ENCODE assay signal across 8 cellular contexts in the genomic region with DNA sequence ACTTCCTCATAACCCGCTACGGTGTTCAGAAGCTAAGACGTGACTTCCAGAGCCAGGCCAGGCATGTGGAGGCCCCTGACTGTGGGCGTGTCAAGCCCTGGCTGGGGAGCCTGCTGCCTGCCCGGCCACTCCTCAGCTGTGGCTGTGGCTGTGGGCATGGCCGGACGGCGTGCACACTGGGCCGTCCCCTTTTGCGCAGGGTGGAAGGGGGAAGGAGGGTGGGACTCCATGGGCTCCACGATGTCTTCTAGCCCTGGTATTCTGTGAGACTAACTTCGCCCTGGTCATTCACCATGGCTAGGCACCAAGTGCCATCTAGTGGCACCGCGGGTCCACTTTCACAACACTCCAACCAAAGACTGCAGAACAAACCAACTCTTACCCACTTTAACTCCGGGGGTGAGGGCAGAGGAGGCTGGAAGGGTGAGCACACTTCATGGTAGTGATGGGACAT.
DNase-seq lines count a peak whose midpoint lies in the region; ATAC-seq and TF ChIP-seq lines count a peak whose summit lies in the region.

No MANE protein-coding gene starts in this region.

- no peak for TF ChIP-seq POLR2A in sigmoid colon (IDR thresholded peaks at IDR 0.05)

- no peaks in the 10 kb centered on the region for H3K79me2 ChIP-seq in Loucy (ENCODE audit: insufficient read depth, low read length)

- H3K4me3 ChIP-seq in Loucy (ENCODE audit: low read length, poor library complexity, severe bottlenecking) (no peak overlapping the region), sigmoid colon (no peak overlapping the region)

- no peak overlapping the region for H3K4me2 ChIP-seq in Loucy (ENCODE audit: low read depth, low read length, poor library complexity, severe bottlenecking)

- no peak overlapping the region for H2AFZ ChIP-seq in Loucy (ENCODE audit: low read length)

- H3K4me1 ChIP-seq in Loucy (ENCODE audit: insufficient read depth, low read length, poor library complexity, severe bottlenecking) = peaks cover 4% of the 10 kb centered on the region
- H3K4me1 ChIP-seq in sigmoid colon = peaks cover 0 to 27% (median 22%) of the 10 kb centered on the region in 4 donors

- H4K20me1 ChIP-seq in Loucy (ENCODE audit: insufficient read depth, low read length, poor library complexity, severe bottlenecking) = no peaks in the 10 kb centered on the region

- H3K9me3 ChIP-seq in Loucy (ENCODE audit: insufficient read depth, low read depth, low read length) = no peaks in the 10 kb centered on the region
- no peaks in the 10 kb centered on the region for H3K9me3 ChIP-seq in sigmoid colon

- H3K27ac ChIP-seq in sigmoid colon = peak overlapping the region in 3 of 4 donors; percentile 5 to 37 (median 33)

- TF ChIP-seq EP300 in sigmoid colon (IDR thresholded peaks at IDR 0.05) = no peak

- peak; percentile 29 for DNase-seq in NCI-H2227 (lab: John Stamatoyannopoulos, UW; ENCODE audit: unreplicated experiment)
- no peak for DNase-seq in NCI-H2227 treated with DMSO at 0.1 percent for 48 hours (lab: John Stamatoyannopoulos, UW)
- DNase-seq in anterior cingulate cortex (lab: John Stamatoyannopoulos, UW) = peak in 52 of 58 donors; percentile 22 to 78 (median 57)
- peak; percentile 71 for DNase-seq in left ventricle myocardium superior
- DNase-seq in sigmoid colon = peak; percentile 76

- H3K9ac ChIP-seq in Loucy (ENCODE audit: low read depth, low read length, poor library complexity, severe bottlenecking) = no peak overlapping the region

- 23 to 58% methylated on average over 15 of the region's 15 CpGs for WGBS in sigmoid colon, 2 donors

- intact Hi-C loops in left ventricle myocardium superior (cut with micrococcal nuclease) = loop anchor here (10.0 kb wide), 1 partner anchor 177 kb away; no protein-coding TSS in a partner anchor
- intact Hi-C loops in sigmoid colon (cut with DNase I) = loop anchor here (5.0 kb wide), 2 partner anchors 65 to 190 kb away; no protein-coding TSS in a partner anchor

- H3K36me3 ChIP-seq in Loucy (ENCODE audit: insufficient read depth, low read length) (peaks cover 42% of the 10 kb centered on the region; the same call in 1 of the 2 replicates), sigmoid colon (peaks cover 9 to 64% (median 20%) of the 10 kb centered on the region in 4 donors)

- H3F3A ChIP-seq in Loucy (ENCODE audit: low read depth) = no peaks in the 10 kb centered on the region

- TF ChIP-seq CTCF in Loucy (conservative IDR thresholded peaks at IDR 0.05; ENCODE audit: low read length) (peak; percentile 64), sigmoid colon (IDR thresholded peaks at IDR 0.05) (peak in 2 of 4 experiments; percentile 25 to 33)

- H3K27me3 ChIP-seq in Loucy (ENCODE audit: insufficient read depth, low read length, poor library complexity, severe bottlenecking) (no peaks in the 10 kb centered on the region), sigmoid colon (no peaks in the 10 kb centered on the region)

- ATAC-seq in left ventricle myocardium superior = peak; percentile 68
- no peak for ATAC-seq in HG03159 (IDR thresholded peaks at IDR 0.05; ENCODE audit: unreplicated experiment)
- no peak for ATAC-seq in HG02763 (IDR thresholded peaks at IDR 0.05; ENCODE audit: unreplicated experiment)

- H3K9me2 ChIP-seq in Loucy (replicated peaks; ENCODE audit: low read depth, low read length) = no peaks in the 10 kb centered on the region
